In genomic region chr14:56487090-56487667, GRCh38 we compare ENCODE assay signal across 10 cellular contexts.
A peak's percentile ranks its signal among the peaks of the same experiment; 100 is the strongest.
DNase-seq lines count a peak whose midpoint lies in the region; ATAC-seq and TF ChIP-seq lines count a peak whose summit lies in the region.
"Had no signal": no experiment of that assay in that cellular context is flagged by ENCODE, and none has a peak within 500 bp of the region (broad histone marks: within the 10 kb centered on the region; RNA-seq: fewer than 3 reads in every experiment).

No MANE protein-coding gene starts in this region.

- CTCF ChIA-PET in BJ (lab: Yijun Ruan, JAX), result interaction anchor here (1.0 to 2.5 kb wide), 8 partner anchors 8 to 1056 kb away, joined by 3 to 10 read pairs (median 4); no protein-coding TSS in a partner anchor

- peaks cover 6% of the 10 kb centered on the region for H3K27me3 Mint-ChIP-seq in brain
- peaks cover 0 to 35% (median 6%) of the 10 kb centered on the region in 5 donors for H3K27me3 Mint-ChIP-seq in naive thymus-derived CD8-positive, alpha-beta T cell

- TF ChIP-seq CTCF in BJ (IDR thresholded peaks at IDR 0.05; ENCODE audit: insufficient read depth, low read depth, low read length) (peak; percentile 43), LNCaP clone FGC (IDR thresholded peaks at IDR 0.05; ENCODE audit: control insufficient read depth, extremely low read depth, insufficient read depth) (peak; percentile 68), brain (conservative IDR thresholded peaks at IDR 0.05) (peak; percentile 62 to 78)

- no peak for ATAC-seq in GM18519 (IDR thresholded peaks at IDR 0.05; ENCODE audit: low FRiP score, unreplicated experiment)
- no peak for ATAC-seq in naive thymus-derived CD8-positive, alpha-beta T cell

- H3K4me3 Mint-ChIP-seq in brain, result no peak overlapping the region
- H3K4me3 Mint-ChIP-seq in naive thymus-derived CD8-positive, alpha-beta T cell, result no peak overlapping the region

- POLR2A ChIA-PET in BJ (lab: Charles Lee), result no interaction called here
- POLR2A ChIA-PET in naive thymus-derived CD8-positive, alpha-beta T cell (lab: Charles Lee), result no interaction called here

- H3K36me3 ChIP-seq in BJ (ENCODE audit: control insufficient read depth, insufficient read depth, low read length), result no peaks in the 10 kb centered on the region

- peaks cover 21% of the 10 kb centered on the region for H3K4me1 Mint-ChIP-seq in brain
- H3K4me1 Mint-ChIP-seq in naive thymus-derived CD8-positive, alpha-beta T cell, result peaks cover 5 to 11% (median 10%) of the 10 kb centered on the region in 4 donors

- DNase-seq in BJ (ENCODE audit: low read depth) (no peak), LNCaP clone FGC (ENCODE audit: low read depth) (no peak), medulla oblongata (ENCODE audit: extremely low spot score) (peak; percentile 41), HuH-7 (ENCODE audit: low spot score) (no peak)
- no peak for DNase-seq in naive thymus-derived CD8-positive, alpha-beta T cell
- no peak for DNase-seq in activated naive CD4-positive, alpha-beta T cell treated with anti-CD3 and anti-CD28 coated beads, Interleukin-2, amount 50 U/mL, for 16 hours
- DNase-seq: activated naive CD4-positive, alpha-beta T cell; nucleus accumbens had no signal

- no peaks in the 10 kb centered on the region for H3K27me3 ChIP-seq in BJ (ENCODE audit: control insufficient read depth, insufficient read depth, low read length)

- H3K9me3 Mint-ChIP-seq in brain, result no peaks in the 10 kb centered on the region
- no peaks in the 10 kb centered on the region for H3K9me3 Mint-ChIP-seq in naive thymus-derived CD8-positive, alpha-beta T cell

- no peak overlapping the region for H3K27ac Mint-ChIP-seq in brain
- no peak overlapping the region for H3K27ac Mint-ChIP-seq in naive thymus-derived CD8-positive, alpha-beta T cell

- H3K36me3 Mint-ChIP-seq in brain, result no peaks in the 10 kb centered on the region
- H3K36me3 Mint-ChIP-seq in naive thymus-derived CD8-positive, alpha-beta T cell, result no peaks in the 10 kb centered on the region

- H3K4me3 ChIP-seq in BJ (ENCODE audit: low read depth, low read length) (no peak overlapping the region), LNCaP clone FGC (ENCODE audit: low read depth, low read length) (no peak overlapping the region)
